10 cellular contexts compared by ENCODE assay signal in the genomic region with DNA sequence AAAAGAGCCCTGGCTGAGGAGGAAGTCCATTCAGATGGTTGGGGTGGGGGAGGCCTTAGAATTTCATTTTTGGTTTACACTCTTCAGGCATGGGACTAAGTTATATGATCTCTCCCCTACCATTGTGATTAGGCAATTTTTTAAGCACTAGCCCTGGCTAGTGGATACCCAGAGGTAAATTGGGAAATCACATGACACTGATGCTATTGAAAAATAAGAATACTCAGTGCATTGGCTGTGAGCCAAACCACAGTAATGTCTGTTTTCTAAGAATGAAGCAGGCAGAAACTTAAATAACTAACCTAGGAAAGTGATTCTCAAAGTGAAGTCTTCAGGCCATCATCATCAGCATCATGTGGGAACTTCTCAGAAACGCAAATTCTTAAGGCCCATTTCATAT.
DNase-seq lines count a peak whose midpoint lies in the region; ATAC-seq, FAIRE-seq and TF ChIP-seq lines count a peak whose summit lies in the region.
"Had no signal": no experiment of that assay in that cellular context is flagged by ENCODE, and none has a peak within 500 bp of the region (broad histone marks: within the 10 kb centered on the region; RNA-seq: fewer than 3 reads in every experiment).

No MANE protein-coding gene starts in this region.

- peak overlapping the region; percentile 57 for H3K27ac ChIP-seq in GM12878 (ENCODE audit: control insufficient read depth, insufficient read depth)
- no peak overlapping the region for H3K27ac ChIP-seq in right atrium auricular region

- peak overlapping the region; percentile 2; the same call in 1 of the 2 replicates for H3K4me2 ChIP-seq in GM12878 (ENCODE audit: control insufficient read depth, insufficient read depth)

- no peak; a peak in 1 of 4 replicates for TF ChIP-seq EP300 in GM12878 (IDR thresholded peaks at IDR 0.05; ENCODE audit: borderline replicate concordance in 1 of 2, control insufficient read depth in 1 of 2, low read depth in 2 of 2, low read length in 2 of 2)

- RAD21 ChIA-PET in GM12878 (lab: Charles Lee; ENCODE audit: unreplicated experiment), result interaction anchor here (1.3 to 3.4 kb wide), 3 partner anchors 41 to 867 kb away, joined by 3 to 10 read pairs (median 8); no protein-coding TSS in a partner anchor

- peak; percentile 87 for ATAC-seq in GM21390 (IDR thresholded peaks at IDR 0.05; ENCODE audit: unreplicated experiment)
- ATAC-seq in HG03432 (IDR thresholded peaks at IDR 0.05; ENCODE audit: unreplicated experiment), result peak; percentile 87
- peak; percentile 93 for ATAC-seq in GM12878

- H3K27me3 ChIP-seq in GM12878 (replicated peaks in 1 of 2; ENCODE audit: control insufficient read depth in 2 of 2, insufficient read depth in 2 of 2, low read length in 1 of 2) (no peaks in the 10 kb centered on the region), right atrium auricular region (no peaks in the 10 kb centered on the region)

- SMC1A ChIA-PET in GM12878 (lab: Charles Lee; ENCODE audit: uncharacterized antibody, unreplicated experiment), result interaction anchor here (2.4 kb wide), 1 partner anchor 52 kb away, joined by 8 read pairs; no protein-coding TSS in a partner anchor

- DNase-seq in GM13977 (ENCODE audit: low spot score) (peak; percentile 8), GM12878 (ENCODE audit: low read depth, low spot score) (peak; percentile 86), right atrium auricular region (ENCODE audit: low spot score) (no peak), COLO829 (ENCODE audit: low spot score) (no peak), H54 (ENCODE audit: insufficient read length, low spot score) (no peak), retina (no peak)
- DNase-seq: activated CD4-positive, alpha-beta memory T cell treated with anti-CD3 and anti-CD28 coated beads, Interleukin-2, amount 10 ng/mL, durations not matched to agents 7 days and 5 days; NCI-H510A treated with DMSO at 0.1 percent for 48 hours had no signal

- no peak overlapping the region for H3K4me3 ChIP-seq in GM12878
- H3K4me3 ChIP-seq in right atrium auricular region, result no peak overlapping the region

- CTCF ChIA-PET in GM12878 (lab: Yijun Ruan, JAX), result no interaction called here

- intact Hi-C loops in GM12878 (cut with micrococcal nuclease; ENCODE audit: unreplicated experiment), result loop anchor here (1.0 to 10.0 kb wide), 5 partner anchors 41 to 148 kb away; no protein-coding TSS in a partner anchor

- TF ChIP-seq CTCF in GM13977 (IDR thresholded peaks at IDR 0.05; ENCODE audit: extremely low read depth, insufficient read depth, missing control alignments), result no peak
- TF ChIP-seq CTCF in GM12878 (IDR thresholded peaks at IDR 0.05 in 2 of 3, conservative IDR thresholded peaks at IDR 0.05 in 1 of 3; ENCODE audit: control insufficient read depth in 2 of 3, extremely low read depth in 1 of 3, insufficient read depth in 1 of 3, low read depth in 3 of 3, low read length in 3 of 3), result no peak
- no peak for TF ChIP-seq CTCF in right atrium auricular region (IDR thresholded peaks at IDR 0.05)

- H3K4me1 ChIP-seq in GM12878 (ENCODE audit: control insufficient read depth, insufficient read depth, low read length) (peaks cover 8% of the 10 kb centered on the region), right atrium auricular region (no peaks in the 10 kb centered on the region)

- H3K9me3 ChIP-seq in GM12878 (replicated peaks; ENCODE audit: control insufficient read depth, insufficient read depth, low read length) (no peaks in the 10 kb centered on the region), right atrium auricular region (no peaks in the 10 kb centered on the region)

- no peaks in the 10 kb centered on the region for H3K79me2 ChIP-seq in GM12878 (ENCODE audit: control insufficient read depth, insufficient read depth, low read length)

- TF ChIP-seq POLR2A in GM12878 (IDR thresholded peaks at IDR 0.05; ENCODE audit: low read depth, low read length), result no peak
- TF ChIP-seq POLR2A in H54 (IDR thresholded peaks at IDR 0.05; ENCODE audit: low read depth, low read length), result no peak

- H3K36me3 ChIP-seq in GM12878 (ENCODE audit: control insufficient read depth in 2 of 2, insufficient read depth in 2 of 2, low read length in 1 of 2) (no peaks in the 10 kb centered on the region), right atrium auricular region (no peaks in the 10 kb centered on the region)

- POLR2A ChIA-PET in GM12878 (lab: Charles Lee), result no interaction called here

- no peaks in the 10 kb centered on the region for H4K20me1 ChIP-seq in GM12878 (ENCODE audit: control insufficient read depth, insufficient read depth)

- TF ChIP-seq RAD21 in GM12878 (IDR thresholded peaks at IDR 0.05; ENCODE audit: insufficient read depth, low read depth, low read length), result peak; percentile 32; the same call in 1 of the 2 replicates

- BruUV-seq in GM12878 (replicated peaks; lab: Mats Ljungman, UMichigan), result no TSS peak

- FAIRE-seq in GM12878 (lab: Jason Lieb, UNC) (no peak), H54 (lab: Jason Lieb, UNC) (no peak)

- in situ Hi-C loops in GM13977 (cut with MboI; ENCODE audit: low pct_unique_long_range_greater_than_20kb, low sequenced_read_pairs, unreplicated experiment), result no loop called here
- in situ Hi-C loops in GM12878 (cut with MboI), result no loop called here

- 0% methylated on average over 1 of the region's 1 CpG for WGBS in GM12878 (ENCODE audit: insufficient coverage, insufficient replicate concordance, low lambda C conversion rate, missing lambda C conversion rate)

- H2AFZ ChIP-seq in GM12878 (ENCODE audit: control insufficient read depth, low read depth, low read length), result peak overlapping the region; percentile 19; the same call in 1 of the 2 replicates

- H3K9ac ChIP-seq in GM12878 (ENCODE audit: control insufficient read depth, insufficient read depth, low read length), result peak overlapping the region; percentile 12; the same call in 1 of the 2 replicates

TF ChIP-seq in GM12878, 131 proteins besides CTCF, POLR2A, EP300 and RAD21 (continues in another document):
- TF ChIP-seq MYB (IDR thresholded peaks at IDR 0.05; ENCODE audit: borderline replicate concordance, low read depth, low read length) (no peak), NBN (IDR thresholded peaks at IDR 0.05) (0 out of 2 replicates have a peak, but pooled peaks have one; percentile 49), HCFC1 (IDR thresholded peaks at IDR 0.05; ENCODE audit: low read length) (no peak), KDM1A (IDR thresholded peaks at IDR 0.05; ENCODE audit: borderline replicate concordance) (no peak), RELA (IDR thresholded peaks at IDR 0.05; ENCODE audit: borderline replicate concordance, partially characterized antibody) (no peak), KLF5 (IDR thresholded peaks at IDR 0.05; ENCODE audit: partially characterized antibody) (no peak), SREBF1 (IDR thresholded peaks at IDR 0.05; ENCODE audit: low read length) (no peak), JUND (IDR thresholded peaks at IDR 0.05; ENCODE audit: low read depth, low read length) (no peak)
- TF ChIP-seq, protein P1, sequence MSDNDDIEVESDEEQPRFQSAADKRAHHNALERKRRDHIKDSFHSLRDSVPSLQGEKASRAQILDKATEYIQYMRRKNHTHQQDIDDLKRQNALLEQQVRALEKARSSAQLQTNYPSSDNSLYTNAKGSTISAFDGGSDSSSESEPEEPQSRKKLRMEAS (IDR thresholded peaks at IDR 0.05; ENCODE audit: low read depth, low read length), result no peak
- TF ChIP-seq, protein P2, sequence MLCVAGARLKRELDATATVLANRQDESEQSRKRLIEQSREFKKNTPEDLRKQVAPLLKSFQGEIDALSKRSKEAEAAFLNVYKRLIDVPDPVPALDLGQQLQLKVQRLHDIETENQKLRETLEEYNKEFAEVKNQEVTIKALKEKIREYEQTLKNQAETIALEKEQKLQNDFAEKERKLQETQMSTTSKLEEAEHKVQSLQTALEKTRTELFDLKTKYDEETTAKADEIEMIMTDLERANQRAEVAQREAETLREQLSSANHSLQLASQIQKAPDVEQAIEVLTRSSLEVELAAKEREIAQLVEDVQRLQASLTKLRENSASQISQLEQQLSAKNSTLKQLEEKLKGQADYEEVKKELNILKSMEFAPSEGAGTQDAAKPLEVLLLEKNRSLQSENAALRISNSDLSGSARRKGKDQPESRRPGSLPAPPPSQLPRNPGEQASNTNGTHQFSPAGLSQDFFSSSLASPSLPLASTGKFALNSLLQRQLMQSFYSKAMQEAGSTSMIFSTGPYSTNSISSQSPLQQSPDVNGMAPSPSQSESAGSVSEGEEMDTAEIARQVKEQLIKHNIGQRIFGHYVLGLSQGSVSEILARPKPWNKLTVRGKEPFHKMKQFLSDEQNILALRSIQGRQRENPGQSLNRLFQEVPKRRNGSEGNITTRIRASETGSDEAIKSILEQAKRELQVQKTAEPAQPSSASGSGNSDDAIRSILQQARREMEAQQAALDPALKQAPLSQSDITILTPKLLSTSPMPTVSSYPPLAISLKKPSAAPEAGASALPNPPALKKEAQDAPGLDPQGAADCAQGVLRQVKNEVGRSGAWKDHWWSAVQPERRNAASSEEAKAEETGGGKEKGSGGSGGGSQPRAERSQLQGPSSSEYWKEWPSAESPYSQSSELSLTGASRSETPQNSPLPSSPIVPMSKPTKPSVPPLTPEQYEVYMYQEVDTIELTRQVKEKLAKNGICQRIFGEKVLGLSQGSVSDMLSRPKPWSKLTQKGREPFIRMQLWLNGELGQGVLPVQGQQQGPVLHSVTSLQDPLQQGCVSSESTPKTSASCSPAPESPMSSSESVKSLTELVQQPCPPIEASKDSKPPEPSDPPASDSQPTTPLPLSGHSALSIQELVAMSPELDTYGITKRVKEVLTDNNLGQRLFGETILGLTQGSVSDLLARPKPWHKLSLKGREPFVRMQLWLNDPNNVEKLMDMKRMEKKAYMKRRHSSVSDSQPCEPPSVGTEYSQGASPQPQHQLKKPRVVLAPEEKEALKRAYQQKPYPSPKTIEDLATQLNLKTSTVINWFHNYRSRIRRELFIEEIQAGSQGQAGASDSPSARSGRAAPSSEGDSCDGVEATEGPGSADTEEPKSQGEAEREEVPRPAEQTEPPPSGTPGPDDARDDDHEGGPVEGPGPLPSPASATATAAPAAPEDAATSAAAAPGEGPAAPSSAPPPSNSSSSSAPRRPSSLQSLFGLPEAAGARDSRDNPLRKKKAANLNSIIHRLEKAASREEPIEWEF (IDR thresholded peaks at IDR 0.05; ENCODE audit: insufficient replicate concordance, low read depth, low read length), result peak; percentile 43
- TF ChIP-seq, protein P3, sequence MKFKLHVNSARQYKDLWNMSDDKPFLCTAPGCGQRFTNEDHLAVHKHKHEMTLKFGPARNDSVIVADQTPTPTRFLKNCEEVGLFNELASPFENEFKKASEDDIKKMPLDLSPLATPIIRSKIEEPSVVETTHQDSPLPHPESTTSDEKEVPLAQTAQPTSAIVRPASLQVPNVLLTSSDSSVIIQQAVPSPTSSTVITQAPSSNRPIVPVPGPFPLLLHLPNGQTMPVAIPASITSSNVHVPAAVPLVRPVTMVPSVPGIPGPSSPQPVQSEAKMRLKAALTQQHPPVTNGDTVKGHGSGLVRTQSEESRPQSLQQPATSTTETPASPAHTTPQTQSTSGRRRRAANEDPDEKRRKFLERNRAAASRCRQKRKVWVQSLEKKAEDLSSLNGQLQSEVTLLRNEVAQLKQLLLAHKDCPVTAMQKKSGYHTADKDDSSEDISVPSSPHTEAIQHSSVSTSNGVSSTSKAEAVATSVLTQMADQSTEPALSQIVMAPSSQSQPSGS (IDR thresholded peaks at IDR 0.05; ENCODE audit: low read length), result peak; percentile 77

Comparison
In these comparisons a context has a peak if more than half of its experiments do, and no peak if none do; other contexts are left out.
1. DNase-seq: peak in GM13977 (single experiment) and GM12878 (single experiment); none in right atrium auricular region (single experiment), COLO829 (single experiment), H54 (single experiment) and retina (single experiment).
2. Peak in every context shown above with its lines, with median percentiles within 50 percentile points of each other: ATAC-seq.